Comparison of ENCODE assay signal across 2 cellular contexts in the genomic region with DNA sequence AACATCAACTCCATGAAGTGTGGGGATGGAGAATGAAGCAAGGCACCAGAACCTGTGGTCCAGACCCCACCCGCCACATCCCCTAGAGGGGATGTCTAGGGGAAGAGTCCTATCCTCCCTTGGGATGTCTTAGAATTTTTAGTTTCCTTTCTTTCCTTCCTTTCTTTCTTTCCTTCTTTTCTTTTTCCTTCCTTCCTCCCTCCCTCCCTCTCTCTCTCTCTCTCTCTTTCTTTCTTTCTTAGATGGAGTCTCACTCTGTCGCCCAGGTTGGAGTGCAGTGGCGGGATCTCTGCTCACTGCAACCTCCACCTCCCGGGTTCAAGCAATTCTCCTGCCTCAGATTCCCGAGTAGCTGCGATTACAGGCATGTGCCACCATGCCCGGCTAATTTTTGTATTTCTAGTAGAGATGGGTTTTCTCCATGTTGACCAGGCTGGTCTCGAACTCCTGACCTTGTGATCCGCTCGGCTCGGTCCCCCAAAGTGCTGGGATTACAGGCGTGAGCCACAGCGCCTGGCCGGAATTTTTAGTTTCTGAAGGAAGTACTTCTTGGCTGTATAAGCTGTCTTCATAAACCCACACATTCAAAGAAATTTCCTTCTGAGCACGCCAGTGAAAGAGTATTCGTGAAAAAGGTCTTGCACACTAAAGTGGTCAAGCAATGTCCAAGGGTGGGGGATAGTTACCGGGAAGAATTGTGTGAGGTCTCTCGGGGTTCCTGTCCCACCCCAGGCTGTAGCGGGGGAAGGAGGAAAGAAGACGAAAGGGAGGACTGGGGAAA.
A peak's percentile ranks its signal among the peaks of the same experiment; 100 is the strongest.
TF ChIP-seq lines count a peak whose summit lies in the region.

No MANE protein-coding gene starts in this region.

TF ChIP-seq in IMR-90, 13 proteins besides CTCF, POLR2A, EP300 and RAD21:
- TF ChIP-seq BHLHE40 (IDR thresholded peaks at IDR 0.05; ENCODE audit: low read depth, low read length) (no peak), RCOR1 (IDR thresholded peaks at IDR 0.05; ENCODE audit: insufficient replicate concordance, low read length) (no peak), MAFK (IDR thresholded peaks at IDR 0.05; ENCODE audit: low read depth, low read length) (no peak), FOS (IDR thresholded peaks at IDR 0.05; ENCODE audit: low read depth, low read length) (no peak), NFE2L2 (IDR thresholded peaks at IDR 0.05; ENCODE audit: low read depth, low read length) (no peak), CEBPB (IDR thresholded peaks at IDR 0.05; ENCODE audit: low read depth, low read length) (no peak), MXI1 (IDR thresholded peaks at IDR 0.05; ENCODE audit: borderline replicate concordance, low read depth, low read length) (no peak), SMC3 (IDR thresholded peaks at IDR 0.05; ENCODE audit: low read depth, low read length) (no peak), CHD1 (IDR thresholded peaks at IDR 0.05; ENCODE audit: low read depth, low read length) (no peak)
- TF ChIP-seq, protein P1, sequence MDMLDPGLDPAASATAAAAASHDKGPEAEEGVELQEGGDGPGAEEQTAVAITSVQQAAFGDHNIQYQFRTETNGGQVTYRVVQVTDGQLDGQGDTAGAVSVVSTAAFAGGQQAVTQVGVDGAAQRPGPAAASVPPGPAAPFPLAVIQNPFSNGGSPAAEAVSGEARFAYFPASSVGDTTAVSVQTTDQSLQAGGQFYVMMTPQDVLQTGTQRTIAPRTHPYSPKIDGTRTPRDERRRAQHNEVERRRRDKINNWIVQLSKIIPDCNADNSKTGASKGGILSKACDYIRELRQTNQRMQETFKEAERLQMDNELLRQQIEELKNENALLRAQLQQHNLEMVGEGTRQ (IDR thresholded peaks at IDR 0.05; ENCODE audit: low read depth, low read length): no peak
TF ChIP-seq in IMR-90: peak in this region for 0.

TF ChIP-seq in K562, 482 proteins besides CTCF, POLR2A, EP300 and RAD21 (continues in another document):
- TF ChIP-seq SIN3B (IDR thresholded peaks at IDR 0.05; ENCODE audit: low read depth) (no peak), TOE1 (IDR thresholded peaks at IDR 0.05; ENCODE audit: borderline replicate concordance) (0 out of 2 replicates have a peak, but pooled peaks have one; percentile 38), TOE1 (CRISPR knock-in tag; IDR thresholded peaks at IDR 0.05; ENCODE audit: borderline replicate concordance, low read depth) (no peak), TSC22D4 (tag; IDR thresholded peaks at IDR 0.05) (no peak), BCOR (IDR thresholded peaks at IDR 0.05) (peak; percentile 34; the same call in 1 of the 2 replicates), LCOR (CRISPR knock-in tag; IDR thresholded peaks at IDR 0.05) (no peak), SAFB2 (IDR thresholded peaks at IDR 0.05; ENCODE audit: borderline replicate concordance, low read depth, low read length, severe bottlenecking) (no peak), ELF4 (CRISPR knock-in tag; IDR thresholded peaks at IDR 0.05) (no peak), ESRRA (IDR thresholded peaks at IDR 0.05; ENCODE audit: borderline replicate concordance, low read depth) (no peak), NFATC3 (IDR thresholded peaks at IDR 0.05) (no peak), ZNF707 (CRISPR knock-in tag; conservative IDR thresholded peaks at IDR 0.05) (no peak), CBFB (CRISPR knock-in tag; IDR thresholded peaks at IDR 0.05) (no peak), ZFX (CRISPR knock-in tag; IDR thresholded peaks at IDR 0.05) (peak; percentile 20; the same call in 1 of the 2 replicates), GTF2E2 (tag; IDR thresholded peaks at IDR 0.05) (no peak), SPI1 (IDR thresholded peaks at IDR 0.05; ENCODE audit: borderline replicate concordance, low read depth, low read length) (no peak), BRD9 (IDR thresholded peaks at IDR 0.05; ENCODE audit: low read depth, partially characterized antibody) (no peak), GABPB1 (CRISPR knock-in tag; IDR thresholded peaks at IDR 0.05) (no peak), HDAC6 (IDR thresholded peaks at IDR 0.05; ENCODE audit: low read depth, low read length) (no peak), CEBPG (CRISPR knock-in tag; IDR thresholded peaks at IDR 0.05) (no peak), CEBPG (tag; conservative IDR thresholded peaks at IDR 0.05 in 1 of 2, IDR thresholded peaks at IDR 0.05 in 1 of 2) (no peak), TBP (optimal IDR thresholded peaks at IDR 0.05; ENCODE audit: low read depth, low read length) (peak; percentile 37), BRD4 (IDR thresholded peaks at IDR 0.05) (no peak), MYBL2 (IDR thresholded peaks at IDR 0.05; ENCODE audit: low read depth) (no peak), MYBL2 (CRISPR knock-in tag; IDR thresholded peaks at IDR 0.05; ENCODE audit: borderline replicate concordance) (no peak), RBM34 (IDR thresholded peaks at IDR 0.05; ENCODE audit: borderline replicate concordance, insufficient read depth, low read length) (no peak), CBX5 (IDR thresholded peaks at IDR 0.05; ENCODE audit: borderline replicate concordance, low read depth) (no peak), YBX1 (IDR thresholded peaks at IDR 0.05) (no peak), ZFP30 (CRISPR knock-in tag; IDR thresholded peaks at IDR 0.05; ENCODE audit: borderline replicate concordance) (no peak), CC2D1A (IDR thresholded peaks at IDR 0.05) (no peak), NR1H2 (CRISPR knock-in tag; IDR thresholded peaks at IDR 0.05) (no peak), ZNF217 (CRISPR knock-in tag; IDR thresholded peaks at IDR 0.05) (no peak), HNRNPL (IDR thresholded peaks at IDR 0.05; ENCODE audit: low read depth, low read length) (no peak), ZNF644 (tag; IDR thresholded peaks at IDR 0.05; ENCODE audit: low read depth) (no peak), ZNF3 (CRISPR knock-in tag; IDR thresholded peaks at IDR 0.05) (no peak), ZNF561 (CRISPR knock-in tag; conservative IDR thresholded peaks at IDR 0.05) (no peak), TGIF2 (CRISPR knock-in tag; IDR thresholded peaks at IDR 0.05) (no peak), POLR2G (IDR thresholded peaks at IDR 0.05; ENCODE audit: low read depth, low read length) (no peak), ZNF76 (CRISPR knock-in tag; IDR thresholded peaks at IDR 0.05; ENCODE audit: borderline replicate concordance) (no peak)
- TF ChIP-seq, protein P2, sequence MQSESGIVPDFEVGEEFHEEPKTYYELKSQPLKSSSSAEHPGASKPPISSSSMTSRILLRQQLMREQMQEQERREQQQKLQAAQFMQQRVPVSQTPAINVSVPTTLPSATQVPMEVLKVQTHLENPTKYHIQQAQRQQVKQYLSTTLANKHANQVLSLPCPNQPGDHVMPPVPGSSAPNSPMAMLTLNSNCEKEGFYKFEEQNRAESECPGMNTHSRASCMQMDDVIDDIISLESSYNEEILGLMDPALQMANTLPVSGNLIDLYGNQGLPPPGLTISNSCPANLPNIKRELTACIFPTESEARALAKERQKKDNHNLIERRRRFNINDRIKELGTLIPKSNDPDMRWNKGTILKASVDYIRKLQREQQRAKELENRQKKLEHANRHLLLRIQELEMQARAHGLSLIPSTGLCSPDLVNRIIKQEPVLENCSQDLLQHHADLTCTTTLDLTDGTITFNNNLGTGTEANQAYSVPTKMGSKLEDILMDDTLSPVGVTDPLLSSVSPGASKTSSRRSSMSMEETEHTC (IDR thresholded peaks at IDR 0.05): no peak
- TF ChIP-seq, protein P3, sequence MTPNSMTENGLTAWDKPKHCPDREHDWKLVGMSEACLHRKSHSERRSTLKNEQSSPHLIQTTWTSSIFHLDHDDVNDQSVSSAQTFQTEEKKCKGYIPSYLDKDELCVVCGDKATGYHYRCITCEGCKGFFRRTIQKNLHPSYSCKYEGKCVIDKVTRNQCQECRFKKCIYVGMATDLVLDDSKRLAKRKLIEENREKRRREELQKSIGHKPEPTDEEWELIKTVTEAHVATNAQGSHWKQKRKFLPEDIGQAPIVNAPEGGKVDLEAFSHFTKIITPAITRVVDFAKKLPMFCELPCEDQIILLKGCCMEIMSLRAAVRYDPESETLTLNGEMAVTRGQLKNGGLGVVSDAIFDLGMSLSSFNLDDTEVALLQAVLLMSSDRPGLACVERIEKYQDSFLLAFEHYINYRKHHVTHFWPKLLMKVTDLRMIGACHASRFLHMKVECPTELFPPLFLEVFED (CRISPR knock-in tag; conservative IDR thresholded peaks at IDR 0.05): peak; percentile 84; the same call in 1 of the 2 replicates
- TF ChIP-seq, protein P4, sequence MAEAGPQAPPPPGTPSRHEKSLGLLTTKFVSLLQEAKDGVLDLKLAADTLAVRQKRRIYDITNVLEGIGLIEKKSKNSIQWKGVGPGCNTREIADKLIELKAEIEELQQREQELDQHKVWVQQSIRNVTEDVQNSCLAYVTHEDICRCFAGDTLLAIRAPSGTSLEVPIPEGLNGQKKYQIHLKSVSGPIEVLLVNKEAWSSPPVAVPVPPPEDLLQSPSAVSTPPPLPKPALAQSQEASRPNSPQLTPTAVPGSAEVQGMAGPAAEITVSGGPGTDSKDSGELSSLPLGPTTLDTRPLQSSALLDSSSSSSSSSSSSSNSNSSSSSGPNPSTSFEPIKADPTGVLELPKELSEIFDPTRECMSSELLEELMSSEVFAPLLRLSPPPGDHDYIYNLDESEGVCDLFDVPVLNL (CRISPR knock-in tag; IDR thresholded peaks at IDR 0.05; ENCODE audit: low read depth): no peak
- TF ChIP-seq, protein P5, sequence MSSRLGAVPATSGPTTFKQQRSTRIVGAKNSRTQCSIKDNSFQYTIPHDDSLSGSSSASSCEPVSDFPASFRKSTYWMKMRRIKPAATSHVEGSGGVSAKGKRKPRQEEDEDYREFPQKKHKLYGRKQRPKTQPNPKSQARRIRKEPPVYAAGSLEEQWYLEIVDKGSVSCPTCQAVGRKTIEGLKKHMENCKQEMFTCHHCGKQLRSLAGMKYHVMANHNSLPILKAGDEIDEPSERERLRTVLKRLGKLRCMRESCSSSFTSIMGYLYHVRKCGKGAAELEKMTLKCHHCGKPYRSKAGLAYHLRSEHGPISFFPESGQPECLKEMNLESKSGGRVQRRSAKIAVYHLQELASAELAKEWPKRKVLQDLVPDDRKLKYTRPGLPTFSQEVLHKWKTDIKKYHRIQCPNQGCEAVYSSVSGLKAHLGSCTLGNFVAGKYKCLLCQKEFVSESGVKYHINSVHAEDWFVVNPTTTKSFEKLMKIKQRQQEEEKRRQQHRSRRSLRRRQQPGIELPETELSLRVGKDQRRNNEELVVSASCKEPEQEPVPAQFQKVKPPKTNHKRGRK (tag; IDR thresholded peaks at IDR 0.05): peak; percentile 97
- TF ChIP-seq, protein P6, sequence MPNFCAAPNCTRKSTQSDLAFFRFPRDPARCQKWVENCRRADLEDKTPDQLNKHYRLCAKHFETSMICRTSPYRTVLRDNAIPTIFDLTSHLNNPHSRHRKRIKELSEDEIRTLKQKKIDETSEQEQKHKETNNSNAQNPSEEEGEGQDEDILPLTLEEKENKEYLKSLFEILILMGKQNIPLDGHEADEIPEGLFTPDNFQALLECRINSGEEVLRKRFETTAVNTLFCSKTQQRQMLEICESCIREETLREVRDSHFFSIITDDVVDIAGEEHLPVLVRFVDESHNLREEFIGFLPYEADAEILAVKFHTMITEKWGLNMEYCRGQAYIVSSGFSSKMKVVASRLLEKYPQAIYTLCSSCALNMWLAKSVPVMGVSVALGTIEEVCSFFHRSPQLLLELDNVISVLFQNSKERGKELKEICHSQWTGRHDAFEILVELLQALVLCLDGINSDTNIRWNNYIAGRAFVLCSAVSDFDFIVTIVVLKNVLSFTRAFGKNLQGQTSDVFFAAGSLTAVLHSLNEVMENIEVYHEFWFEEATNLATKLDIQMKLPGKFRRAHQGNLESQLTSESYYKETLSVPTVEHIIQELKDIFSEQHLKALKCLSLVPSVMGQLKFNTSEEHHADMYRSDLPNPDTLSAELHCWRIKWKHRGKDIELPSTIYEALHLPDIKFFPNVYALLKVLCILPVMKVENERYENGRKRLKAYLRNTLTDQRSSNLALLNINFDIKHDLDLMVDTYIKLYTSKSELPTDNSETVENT (CRISPR knock-in tag; IDR thresholded peaks at IDR 0.05): no peak
- TF ChIP-seq, protein P7, sequence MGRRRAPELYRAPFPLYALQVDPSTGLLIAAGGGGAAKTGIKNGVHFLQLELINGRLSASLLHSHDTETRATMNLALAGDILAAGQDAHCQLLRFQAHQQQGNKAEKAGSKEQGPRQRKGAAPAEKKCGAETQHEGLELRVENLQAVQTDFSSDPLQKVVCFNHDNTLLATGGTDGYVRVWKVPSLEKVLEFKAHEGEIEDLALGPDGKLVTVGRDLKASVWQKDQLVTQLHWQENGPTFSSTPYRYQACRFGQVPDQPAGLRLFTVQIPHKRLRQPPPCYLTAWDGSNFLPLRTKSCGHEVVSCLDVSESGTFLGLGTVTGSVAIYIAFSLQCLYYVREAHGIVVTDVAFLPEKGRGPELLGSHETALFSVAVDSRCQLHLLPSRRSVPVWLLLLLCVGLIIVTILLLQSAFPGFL (CRISPR knock-in tag; IDR thresholded peaks at IDR 0.05): no peak
- TF ChIP-seq, protein P8, sequence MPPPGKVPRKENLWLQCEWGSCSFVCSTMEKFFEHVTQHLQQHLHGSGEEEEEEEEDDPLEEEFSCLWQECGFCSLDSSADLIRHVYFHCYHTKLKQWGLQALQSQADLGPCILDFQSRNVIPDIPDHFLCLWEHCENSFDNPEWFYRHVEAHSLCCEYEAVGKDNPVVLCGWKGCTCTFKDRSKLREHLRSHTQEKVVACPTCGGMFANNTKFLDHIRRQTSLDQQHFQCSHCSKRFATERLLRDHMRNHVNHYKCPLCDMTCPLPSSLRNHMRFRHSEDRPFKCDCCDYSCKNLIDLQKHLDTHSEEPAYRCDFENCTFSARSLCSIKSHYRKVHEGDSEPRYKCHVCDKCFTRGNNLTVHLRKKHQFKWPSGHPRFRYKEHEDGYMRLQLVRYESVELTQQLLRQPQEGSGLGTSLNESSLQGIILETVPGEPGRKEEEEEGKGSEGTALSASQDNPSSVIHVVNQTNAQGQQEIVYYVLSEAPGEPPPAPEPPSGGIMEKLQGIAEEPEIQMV (tag; conservative IDR thresholded peaks at IDR 0.05; ENCODE audit: low read depth): no peak
- TF ChIP-seq, protein P9, sequence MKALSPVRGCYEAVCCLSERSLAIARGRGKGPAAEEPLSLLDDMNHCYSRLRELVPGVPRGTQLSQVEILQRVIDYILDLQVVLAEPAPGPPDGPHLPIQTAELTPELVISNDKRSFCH (CRISPR knock-in tag; IDR thresholded peaks at IDR 0.05): no peak
- TF ChIP-seq, protein P9 (tag; IDR thresholded peaks at IDR 0.05): peak; percentile 41; the same call in 1 of the 2 replicates
- TF ChIP-seq, protein P10, sequence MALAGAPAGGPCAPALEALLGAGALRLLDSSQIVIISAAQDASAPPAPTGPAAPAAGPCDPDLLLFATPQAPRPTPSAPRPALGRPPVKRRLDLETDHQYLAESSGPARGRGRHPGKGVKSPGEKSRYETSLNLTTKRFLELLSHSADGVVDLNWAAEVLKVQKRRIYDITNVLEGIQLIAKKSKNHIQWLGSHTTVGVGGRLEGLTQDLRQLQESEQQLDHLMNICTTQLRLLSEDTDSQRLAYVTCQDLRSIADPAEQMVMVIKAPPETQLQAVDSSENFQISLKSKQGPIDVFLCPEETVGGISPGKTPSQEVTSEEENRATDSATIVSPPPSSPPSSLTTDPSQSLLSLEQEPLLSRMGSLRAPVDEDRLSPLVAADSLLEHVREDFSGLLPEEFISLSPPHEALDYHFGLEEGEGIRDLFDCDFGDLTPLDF (CRISPR knock-in tag; IDR thresholded peaks at IDR 0.05): no peak
